ENCODE assay signal across 16 cellular contexts in the genomic region with DNA sequence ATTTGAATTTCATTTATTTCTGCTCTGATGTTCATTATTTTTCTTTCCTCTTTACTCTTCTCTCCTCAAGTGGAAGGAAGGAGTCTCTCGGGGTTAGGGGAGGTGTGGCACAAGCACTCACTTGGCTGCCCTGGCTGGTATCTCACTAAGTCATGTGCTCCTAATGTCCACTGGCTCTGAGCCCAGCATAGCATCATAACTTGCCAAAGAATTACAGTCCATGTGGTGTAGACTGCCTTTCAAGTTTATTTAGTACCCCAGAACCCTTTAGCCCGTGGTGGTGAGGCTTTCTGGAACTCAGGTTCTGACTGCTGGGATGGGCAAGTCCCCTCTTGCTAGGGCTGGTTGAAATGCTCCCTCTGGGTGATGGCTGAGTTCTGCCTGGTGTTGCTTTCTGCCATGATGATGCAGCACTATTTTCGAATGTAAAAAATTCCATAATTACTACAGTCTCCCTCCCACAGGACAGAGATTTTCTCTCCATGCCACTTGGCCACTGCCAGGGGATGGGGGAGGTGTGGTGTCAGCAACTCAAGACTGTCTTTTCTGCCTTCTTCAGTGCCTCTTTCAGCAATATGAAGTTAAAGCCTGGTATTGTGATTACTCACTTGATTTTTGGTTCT. TPM values are rescaled to one million over a fixed set of nuclear protein-coding genes. Genes with fewer than 3 reads are reported as not detected.
DNase-seq lines count a peak whose midpoint lies in the region; ATAC-seq and TF ChIP-seq lines count a peak whose summit lies in the region.
"Had no signal": no experiment of that assay in that cellular context is flagged by ENCODE, and none has a peak within 500 bp of the region (broad histone marks: within the 10 kb centered on the region; RNA-seq: fewer than 3 reads in every experiment).

No MANE protein-coding gene starts in this region.

- no peaks in the 10 kb centered on the region for H4K20me1 ChIP-seq in mammary epithelial cell (ENCODE audit: insufficient read depth, low read length)

- peak; percentile 51 for DNase-seq in A673 (ENCODE audit: low spot score)
- DNase-seq in HT1080 (ENCODE audit: low read depth) = peak; percentile 23
- DNase-seq in mammary epithelial cell = peak; percentile 52
- DNase-seq in left lobe of liver (ENCODE audit: low spot score) = peak; percentile 70
- no peak for DNase-seq in cerebellum (ENCODE audit: low spot score)
- no peak for DNase-seq in Ammon's horn (ENCODE audit: low spot score)
- no peak for DNase-seq in activated CD8-positive, alpha-beta T cell treated with anti-CD3 and anti-CD28 coated beads, Interleukin-2, amount 10 ng/mL, durations not matched to agents 7 days and 5 days
- DNase-seq: activated CD4-positive, alpha-beta T cell treated with anti-CD3 and anti-CD28 coated beads for 1 hour; activated gamma-delta T cell treated with Interleukin-2 at 50 U/mL for 16 hours; islet precursor cell; NCI-H1694; Peyer's patch; stimulated activated CD4-positive, alpha-beta T cell treated with anti-CD3 and anti-CD28 coated beads, Interleukin-4, amount 100 ng/mL, for 1 hour had no signal

- H3K27ac ChIP-seq in A673 (ENCODE audit: low read depth, low read length, poor library complexity, severe bottlenecking) = no peak overlapping the region
- no peak overlapping the region for H3K27ac ChIP-seq in mammary epithelial cell (ENCODE audit: insufficient read depth, low read depth, low read length)
- H3K27ac ChIP-seq: HL-60, neutrophil, Peyer's patch had no signal

- H3K4me2 ChIP-seq in mammary epithelial cell (ENCODE audit: insufficient read depth, low read depth, low read length) = no peak overlapping the region

- H3K9me3 Mint-ChIP-seq in activated CD8-positive, alpha-beta T cell treated with anti-CD3 and anti-CD28 coated beads, Interleukin-2, amount 10 ng/mL, durations not matched to agents 7 days and 5 days (ENCODE audit: insufficient read depth) = peaks cover 21% of the 10 kb centered on the region

- H3K4me3 ChIP-seq in A673 (ENCODE audit: low read depth, low read length, poor library complexity, severe bottlenecking) = no peak overlapping the region
- no peak overlapping the region for H3K4me3 ChIP-seq in mammary epithelial cell (replicated peaks in 1 of 3; ENCODE audit: insufficient read depth in 1 of 3, low read depth in 2 of 3, low read length in 3 of 3)
- H3K4me3 ChIP-seq: Peyer's patch had no signal

- H3K79me2 ChIP-seq in mammary epithelial cell (ENCODE audit: insufficient read depth, low read length) = no peaks in the 10 kb centered on the region

- no peak overlapping the region for H3K27ac Mint-ChIP-seq in activated CD8-positive, alpha-beta T cell treated with anti-CD3 and anti-CD28 coated beads, Interleukin-2, amount 10 ng/mL, durations not matched to agents 7 days and 5 days

- POLR2A ChIA-PET in A673 (lab: Charles Lee; ENCODE audit: low non-redundant PET) = no interaction called here
- POLR2A ChIA-PET in activated CD8-positive, alpha-beta T cell treated with anti-CD3 and anti-CD28 coated beads, Interleukin-2, amount 10 ng/mL, durations not matched to agents 7 days and 5 days (lab: Charles Lee) = no interaction called here

- H3K27me3 Mint-ChIP-seq in activated CD8-positive, alpha-beta T cell treated with anti-CD3 and anti-CD28 coated beads, Interleukin-2, amount 10 ng/mL, durations not matched to agents 7 days and 5 days (ENCODE audit: low read depth) = no peaks in the 10 kb centered on the region

- no TSS peak for BruUV-seq in A673 (replicated peaks; lab: Mats Ljungman, UMichigan)
- BruUV-seq in mammary epithelial cell (replicated peaks; lab: Mats Ljungman, UMichigan) = no TSS peak

- in situ Hi-C loops in mammary epithelial cell (cut with MboI; ENCODE audit: low sequenced_read_pairs in 2 of 2) = no loop called here

- H3K4me1 ChIP-seq in A673 (ENCODE audit: insufficient read depth, low read length, poor library complexity, severe bottlenecking) = no peaks in the 10 kb centered on the region
- H3K4me1 ChIP-seq in mammary epithelial cell (ENCODE audit: insufficient read depth, low read length) = peaks cover 5% of the 10 kb centered on the region
- H3K4me1 ChIP-seq: Peyer's patch had no signal

- peaks cover 21% of the 10 kb centered on the region for H3K9me3 ChIP-seq in A673 (ENCODE audit: low read depth, low read length, poor library complexity, severe bottlenecking)
- peaks cover 15% of the 10 kb centered on the region for H3K9me3 ChIP-seq in mammary epithelial cell (replicated peaks; ENCODE audit: insufficient read depth, low read length)

- intact Hi-C loops in A673 (cut with micrococcal nuclease; ENCODE audit: unreplicated experiment) = no loop called here
- intact Hi-C loops in mammary epithelial cell (cut with micrococcal nuclease) = no loop called here

- H3K36me3 ChIP-seq in A673 (ENCODE audit: insufficient read depth, low read length, poor library complexity, severe bottlenecking) (peaks cover 12% of the 10 kb centered on the region), mammary epithelial cell (ENCODE audit: insufficient read depth, low read length) (peaks cover 4% of the 10 kb centered on the region)
- H3K36me3 ChIP-seq: neutrophil had no signal

- H3K9ac ChIP-seq in mammary epithelial cell (ENCODE audit: insufficient read depth, low read length) = no peak overlapping the region

- 31% methylated on average over 3 of the region's 3 CpGs for WGBS in mammary epithelial cell (ENCODE audit: low coverage, missing lambda C conversion rate)

- ATAC-seq in left lobe of liver (peak; percentile 96), GM19035 (IDR thresholded peaks at IDR 0.05; ENCODE audit: unreplicated experiment) (no peak)
- ATAC-seq in activated CD8-positive, alpha-beta T cell treated with anti-CD3 and anti-CD28 coated beads, Interleukin-2, amount 10 ng/mL, durations not matched to agents 7 days and 5 days = no peak

- H2AFZ ChIP-seq in mammary epithelial cell (ENCODE audit: low read depth, low read length) = peak overlapping the region; percentile 25

- no peak for TF ChIP-seq CTCF in A673 (conservative IDR thresholded peaks at IDR 0.05; ENCODE audit: low read depth, low read length)
- TF ChIP-seq CTCF in mammary epithelial cell (conservative IDR thresholded peaks at IDR 0.05 in 1 of 2, IDR thresholded peaks at IDR 0.05 in 1 of 2; ENCODE audit: extremely low read depth in 1 of 2, insufficient read depth in 1 of 2, low read depth in 1 of 2, low read length in 2 of 2) = no peak

- no peak overlapping the region for H3K4me3 Mint-ChIP-seq in activated CD8-positive, alpha-beta T cell treated with anti-CD3 and anti-CD28 coated beads, Interleukin-2, amount 10 ng/mL, durations not matched to agents 7 days and 5 days

- CTCF ChIA-PET in A673 (lab: Charles Lee) = no interaction called here
- CTCF ChIA-PET in mammary epithelial cell (lab: Charles Lee; ENCODE audit: low non-redundant PET) = no interaction called here
- CTCF ChIA-PET in activated CD8-positive, alpha-beta T cell treated with anti-CD3 and anti-CD28 coated beads, Interleukin-2, amount 10 ng/mL, durations not matched to agents 7 days and 5 days (lab: Charles Lee) = no interaction called here

- H3K36me3 Mint-ChIP-seq in activated CD8-positive, alpha-beta T cell treated with anti-CD3 and anti-CD28 coated beads, Interleukin-2, amount 10 ng/mL, durations not matched to agents 7 days and 5 days (ENCODE audit: low read depth) = peaks cover 40% of the 10 kb centered on the region

- H3K4me1 Mint-ChIP-seq in activated CD8-positive, alpha-beta T cell treated with anti-CD3 and anti-CD28 coated beads, Interleukin-2, amount 10 ng/mL, durations not matched to agents 7 days and 5 days (ENCODE audit: low read depth) = no peaks in the 10 kb centered on the region

- H3K27me3 ChIP-seq in A673 (replicated peaks; ENCODE audit: insufficient read depth, low read depth, low read length, poor library complexity) (no peaks in the 10 kb centered on the region), mammary epithelial cell (ENCODE audit: insufficient read depth, low read length) (no peaks in the 10 kb centered on the region)
- H3K27me3 ChIP-seq: neutrophil, Peyer's patch had no signal

- dilution Hi-C loops in mammary epithelial cell (cut with HindIII; ENCODE audit: low sequenced_read_pairs) = no loop called here

RNA-seq across cellular contexts. Expression of a gene that starts 22.2 kb away (rescaled TPM):
- total RNA-seq in A673 (2021) (13.1 and 21.7 TPM in 2 replicates), mammary epithelial cell (10 to 100 TPM; 13.6 to 16.2 TPM), left lobe of liver (8.2 TPM), cerebellum (39.8 TPM)
- 11.8 and 15.4 TPM in 2 replicates for total RNA-seq in HT1080 (2014; rRNA removed; shearing (Covaris generic))
- 24.4 and 25.2 TPM in 2 replicates for polyA plus RNA-seq in HT1080 (2015; cell fraction: cytosol; rRNA removed)
- polyA plus RNA-seq in HT1080 (2015; cell fraction: nucleus; rRNA removed) = 12.4 and 15.4 TPM in 2 replicates
- polyA plus RNA-seq in mammary epithelial cell = 11.0 TPM
- polyA minus RNA-seq in mammary epithelial cell = not detected
- total RNA-seq in activated CD8-positive, alpha-beta T cell treated with anti-CD3 and anti-CD28 coated beads, Interleukin-2, amount 10 ng/mL, durations not matched to agents 7 days and 5 days = 10 to 100 TPM; 11.1 to 12.5 TPM

Comparison
In these comparisons a context has a peak if more than half of its experiments do, and no peak if none do; other contexts are left out.
1. DNase-seq: peak in A673 (single experiment), HT1080 (single experiment), mammary epithelial cell (single experiment) and left lobe of liver (single experiment); none in cerebellum (single experiment), Ammon's horn (single experiment) and activated CD8-positive, alpha-beta T cell treated with anti-CD3 and anti-CD28 coated beads, Interleukin-2, amount 10 ng/mL, durations not matched to agents 7 days and 5 days (single experiment).